Comparison of ENCODE assay signal across 28 cellular contexts in genomic region chr7:107145072-107145838, GRCh38.
"Had no signal": no experiment of that assay in that cellular context is flagged by ENCODE, and none has a peak within 500 bp of the region (broad histone marks: within the 10 kb centered on the region; RNA-seq: fewer than 3 reads in every experiment).

No MANE protein-coding gene starts in this region.

- H3K27ac Mint-ChIP-seq: naive thymus-derived CD4-positive, alpha-beta T cell; nephron; neural progenitor cell; stimulated activated effector memory CD8-positive, alpha-beta T cell treated with anti-CD3 and anti-CD28 coated beads, Interleukin-12 subunit alpha, Interleukin-12 subunit beta, amount 100 ng/mL, for 72 hours had no signal

- ATAC-seq: gastrocnemius medialis; left lung; naive thymus-derived CD4-positive, alpha-beta T cell; psoas muscle; right cardiac atrium; stimulated activated effector memory CD8-positive, alpha-beta T cell treated with anti-CD3 and anti-CD28 coated beads, Interleukin-12 subunit alpha, Interleukin-12 subunit beta, amount 100 ng/mL, for 72 hours had no signal

- H3K4me3 Mint-ChIP-seq: naive thymus-derived CD4-positive, alpha-beta T cell; nephron; neural progenitor cell; stimulated activated effector memory CD8-positive, alpha-beta T cell treated with anti-CD3 and anti-CD28 coated beads, Interleukin-12 subunit alpha, Interleukin-12 subunit beta, amount 100 ng/mL, for 72 hours had no signal

- DNase-seq: dermis blood vessel endothelial cell; effector memory CD4-positive, alpha-beta T cell; erythroblast; esophagus squamous epithelium; foreskin fibroblast; gastrocnemius medialis; head of caudate nucleus; kidney; left lung; mesendoderm; midbrain; naive thymus-derived CD4-positive, alpha-beta T cell; psoas muscle; right cardiac atrium; sigmoid colon; stimulated activated CD4-positive, alpha-beta T cell treated with anti-CD3 and anti-CD28 coated beads, Interleukin-2, amount 100 ng/mL, for 24 hours; stimulated activated CD4-positive, alpha-beta T cell treated with anti-CD3 and anti-CD28 coated beads, Interleukin-4, amount 100 ng/mL, for 24 hours; stimulated activated naive CD4-positive, alpha-beta T cell treated with Interleukin-2 at 50 U/mL for 16 hours; substantia nigra; upper lobe of left lung had no signal

- H3K27me3 ChIP-seq: esophagus squamous epithelium, gastrocnemius medialis, left lung, neural progenitor cell, sigmoid colon, tibial nerve, upper lobe of left lung had no signal

- H3K36me3 Mint-ChIP-seq: naive thymus-derived CD4-positive, alpha-beta T cell; stimulated activated effector memory CD8-positive, alpha-beta T cell treated with anti-CD3 and anti-CD28 coated beads, Interleukin-12 subunit alpha, Interleukin-12 subunit beta, amount 100 ng/mL, for 72 hours had no signal

- H3K4me2 ChIP-seq: neural progenitor cell had no signal

- H3K9me3 Mint-ChIP-seq: naive thymus-derived CD4-positive, alpha-beta T cell; nephron; neural progenitor cell; stimulated activated effector memory CD8-positive, alpha-beta T cell treated with anti-CD3 and anti-CD28 coated beads, Interleukin-12 subunit alpha, Interleukin-12 subunit beta, amount 100 ng/mL, for 72 hours had no signal

- H3K4me3 ChIP-seq: coronary artery, esophagus squamous epithelium, gastrocnemius medialis, left lung, neural progenitor cell, psoas muscle, sigmoid colon, thoracic aorta, tibial nerve, upper lobe of left lung had no signal

- FAIRE-seq: endometrium, kidney, urothelium cell line had no signal

- H3K4me1 ChIP-seq: neural progenitor cell, sigmoid colon had no signal

- H3K36me3 ChIP-seq: esophagus squamous epithelium, gastrocnemius medialis, left lung, neural progenitor cell, sigmoid colon, thoracic aorta, tibial nerve, upper lobe of left lung had no signal

- H3K9me3 ChIP-seq: esophagus squamous epithelium, gastrocnemius medialis, left lung, psoas muscle, sigmoid colon, thoracic aorta, tibial nerve, upper lobe of left lung had no signal

- H3K4me1 Mint-ChIP-seq: nephron; stimulated activated effector memory CD8-positive, alpha-beta T cell treated with anti-CD3 and anti-CD28 coated beads, Interleukin-12 subunit alpha, Interleukin-12 subunit beta, amount 100 ng/mL, for 72 hours had no signal

- H2AFZ ChIP-seq: neural progenitor cell had no signal

- H3K27ac ChIP-seq: coronary artery, esophagus squamous epithelium, gastrocnemius medialis, left lung, neural progenitor cell, psoas muscle, sigmoid colon, thoracic aorta, tibial nerve, upper lobe of left lung had no signal

- H3K9ac ChIP-seq: neural progenitor cell had no signal
